Comparison of ENCODE assay signal across 8 cellular contexts in genomic region chr6:37222125-37222967, GRCh38. TPM values are rescaled to one million over a fixed set of nuclear protein-coding genes. Genes with fewer than 3 reads are reported as not detected.
A peak's percentile ranks its signal among the peaks of the same experiment; 100 is the strongest.
DNase-seq lines count a peak whose midpoint lies in the region; ATAC-seq and TF ChIP-seq lines count a peak whose summit lies in the region.

No MANE protein-coding gene starts in this region.

- no peaks in the 10 kb centered on the region for H3K36me3 Mint-ChIP-seq in activated CD8-positive, alpha-beta memory T cell treated with anti-CD3 and anti-CD28 coated beads, Interleukin-2, amount 10 ng/mL, durations not matched to agents 7 days and 5 days

- peaks cover 24% of the 10 kb centered on the region for H3K4me1 Mint-ChIP-seq in activated CD8-positive, alpha-beta memory T cell treated with anti-CD3 and anti-CD28 coated beads, Interleukin-2, amount 10 ng/mL, durations not matched to agents 7 days and 5 days

- peak overlapping the region; percentile 79 for H3K4me3 Mint-ChIP-seq in activated CD8-positive, alpha-beta memory T cell treated with anti-CD3 and anti-CD28 coated beads, Interleukin-2, amount 10 ng/mL, durations not matched to agents 7 days and 5 days

- peak overlapping the region; percentile 48 for H3K4me3 ChIP-seq in epithelial cell of esophagus (ENCODE audit: low read length)

- H3K27me3 Mint-ChIP-seq in activated CD8-positive, alpha-beta memory T cell treated with anti-CD3 and anti-CD28 coated beads, Interleukin-2, amount 10 ng/mL, durations not matched to agents 7 days and 5 days: no peaks in the 10 kb centered on the region

- TF ChIP-seq CTCF in GM20000 (IDR thresholded peaks at IDR 0.05; ENCODE audit: extremely low read depth, missing control alignments) (no peak), epithelial cell of esophagus (IDR thresholded peaks at IDR 0.05; ENCODE audit: insufficient read depth, low read depth, low read length, missing control alignments) (no peak)

- CTCF ChIA-PET in activated CD8-positive, alpha-beta memory T cell treated with anti-CD3 and anti-CD28 coated beads, Interleukin-2, amount 10 ng/mL, durations not matched to agents 7 days and 5 days (lab: Charles Lee): interaction anchor here (0.6 to 6.4 kb wide), 7 partner anchors 11 to 202 kb away, joined by 3 to 38 read pairs (median 4); no protein-coding TSS in a partner anchor

- no peaks in the 10 kb centered on the region for H3K9me3 Mint-ChIP-seq in activated CD8-positive, alpha-beta memory T cell treated with anti-CD3 and anti-CD28 coated beads, Interleukin-2, amount 10 ng/mL, durations not matched to agents 7 days and 5 days (ENCODE audit: low read depth)

- peak overlapping the region; percentile 71 for H3K27ac Mint-ChIP-seq in activated CD8-positive, alpha-beta memory T cell treated with anti-CD3 and anti-CD28 coated beads, Interleukin-2, amount 10 ng/mL, durations not matched to agents 7 days and 5 days

- peak; percentile 93 for DNase-seq in COLO668 (lab: John Stamatoyannopoulos, UW; ENCODE audit: unreplicated experiment)
- peak; percentile 83 for DNase-seq in GM20000 (ENCODE audit: low spot score)
- peak; percentile 89 for DNase-seq in HPDE6-E6E7 (ENCODE audit: extremely low spot score)
- DNase-seq in NOMO-1 (lab: John Stamatoyannopoulos, UW; ENCODE audit: unreplicated experiment in 2 of 2): peak; percentile 81 to 83
- peak; percentile 89 for DNase-seq in activated CD8-positive, alpha-beta memory T cell treated with anti-CD3 and anti-CD28 coated beads, Interleukin-2, amount 10 ng/mL, durations not matched to agents 7 days and 5 days
- peak; percentile 94 for DNase-seq in epithelial cell of esophagus (ENCODE audit: low read depth)
- DNase-seq in midbrain (lab: John Stamatoyannopoulos, UW): peak; percentile 19
- DNase-seq in stimulated activated CD8-positive, alpha-beta memory T cell treated with anti-CD3 and anti-CD28 coated beads, Interleukin-2, amount 100 ng/mL, for 48 hours (ENCODE audit: low read depth in 2 of 2): peak; percentile 49 to 60

- ATAC-seq in activated CD8-positive, alpha-beta memory T cell treated with anti-CD3 and anti-CD28 coated beads, Interleukin-2, amount 10 ng/mL, durations not matched to agents 7 days and 5 days: peak; percentile 95

RNA-seq across cellular contexts. Expression of gene TBC1D22B, which starts 35.2 kb away (rescaled TPM):
- total RNA-seq in activated CD8-positive, alpha-beta memory T cell treated with anti-CD3 and anti-CD28 coated beads, Interleukin-2, amount 10 ng/mL, durations not matched to agents 7 days and 5 days: 10 to 100 TPM; 17.3 to 17.9 TPM

RNA-seq across cellular contexts. Expression of gene TMEM217, which starts 35.6 kb away (rescaled TPM):
- 1 to 10 TPM; 2.7 to 5.7 TPM for total RNA-seq in activated CD8-positive, alpha-beta memory T cell treated with anti-CD3 and anti-CD28 coated beads, Interleukin-2, amount 10 ng/mL, durations not matched to agents 7 days and 5 days

RNA-seq across cellular contexts. Expression of gene PIM1, which starts 52.4 kb away (rescaled TPM):
- 100 to 1,000 TPM; 361 to 464 TPM for total RNA-seq in activated CD8-positive, alpha-beta memory T cell treated with anti-CD3 and anti-CD28 coated beads, Interleukin-2, amount 10 ng/mL, durations not matched to agents 7 days and 5 days

Comparison
In these comparisons a context has a peak if more than half of its experiments do, and no peak if none do; other contexts are left out.
1. Peak in every context shown above with its lines: DNase-seq, ATAC-seq and H3K4me3 ChIP-seq.
2. DNase-seq: peak in every context shown above with its lines; median percentile 94 in epithelial cell of esophagus; 93 in COLO668; 89 in HPDE6-E6E7; 89 in activated CD8-positive, alpha-beta memory T cell treated with anti-CD3 and anti-CD28 coated beads, Interleukin-2, amount 10 ng/mL, durations not matched to agents 7 days and 5 days; 83 in GM20000; 82 in NOMO-1; 54 in stimulated activated CD8-positive, alpha-beta memory T cell treated with anti-CD3 and anti-CD28 coated beads, Interleukin-2, amount 100 ng/mL, for 48 hours; 19 in midbrain.